ENCODE assay signal across 1 cellular context in the genomic region with DNA sequence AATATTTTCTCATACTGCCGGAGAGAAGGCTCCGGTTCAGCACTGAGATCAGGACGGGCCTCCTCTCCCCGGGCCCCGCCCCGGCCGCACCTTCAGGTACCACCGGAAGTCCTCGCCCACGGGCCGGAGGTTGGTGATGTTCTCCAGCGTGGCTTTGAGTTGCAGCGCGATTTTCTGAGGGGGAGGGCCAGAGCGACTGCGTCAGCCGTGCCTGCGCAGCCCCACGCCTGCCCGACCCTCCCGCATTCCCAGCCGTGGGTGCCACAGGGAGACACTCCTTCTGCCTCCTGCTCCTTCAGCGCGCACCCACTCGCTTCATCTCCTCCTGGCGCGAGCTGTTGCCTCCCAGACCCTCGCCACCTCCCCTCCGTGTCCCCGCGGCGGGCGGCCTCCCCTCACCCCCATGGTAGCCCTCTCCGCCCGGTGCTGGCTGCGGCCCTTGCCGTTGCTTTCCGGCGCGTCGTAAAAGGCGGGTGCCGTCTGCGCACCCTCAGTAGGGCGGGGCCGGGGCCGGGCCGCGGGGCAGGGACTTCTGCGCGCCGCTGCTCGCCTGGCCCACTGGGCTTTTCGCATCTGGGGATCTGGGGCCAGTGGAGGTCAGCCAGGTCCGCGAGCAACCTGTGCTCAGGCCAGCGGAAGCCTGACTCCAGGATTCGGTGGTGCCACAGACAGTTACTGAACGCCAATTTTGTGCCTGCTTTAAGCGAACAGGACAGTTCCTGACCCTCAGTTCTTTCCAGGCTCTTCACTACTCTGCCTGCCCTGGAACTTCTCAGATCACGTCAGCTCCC.
TF ChIP-seq lines count a peak whose summit lies in the region.

A gene (minus strand): TSS at position 464 of the 791 bp plus-strand sequence. CDS start 59 bp downstream, at position 405.

TF ChIP-seq in HepG2, 621 proteins besides CTCF, POLR2A, EP300 and RAD21 (continued from another document and continues in another):
- TF ChIP-seq, protein P1, sequence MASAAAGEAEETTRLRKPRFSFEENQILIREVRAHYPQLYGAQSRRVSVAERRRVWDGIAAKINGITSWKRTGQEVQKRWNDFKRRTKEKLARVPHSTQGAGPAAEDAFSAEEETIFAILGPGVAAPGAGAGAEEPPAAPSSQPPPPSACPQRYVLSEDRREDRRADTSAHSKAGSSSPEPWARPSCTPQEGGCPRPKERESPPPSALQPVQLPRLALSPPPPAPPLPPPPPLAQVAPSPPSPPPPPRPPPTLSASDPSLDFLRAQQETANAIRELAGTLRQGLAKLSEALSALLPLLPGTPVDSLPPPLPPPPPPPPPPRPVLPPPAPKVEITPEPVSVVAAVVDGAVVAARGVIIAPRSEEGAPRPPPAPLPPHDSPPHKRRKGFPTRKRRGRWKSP (CRISPR knock-in tag; IDR thresholded peaks at IDR 0.05), result peak; percentile 97
- TF ChIP-seq ZEB1 (IDR thresholded peaks at IDR 0.05; ENCODE audit: insufficient replicate concordance, low read depth) (peak; percentile 66), TBL1XR1 (IDR thresholded peaks at IDR 0.05; ENCODE audit: borderline replicate concordance, low read length, partially characterized antibody) (no peak), ZNF572 (CRISPR knock-in tag; IDR thresholded peaks at IDR 0.05) (0 out of 2 replicates have a peak, but pooled peaks have one; percentile 13), EED (CRISPR knock-in tag; IDR thresholded peaks at IDR 0.05) (peak; percentile 96), HOXA3 (CRISPR knock-in tag; IDR thresholded peaks at IDR 0.05) (peak; percentile 91), EZH2 (conservative IDR thresholded peaks at IDR 0.05; ENCODE audit: low read depth, low read length) (no peak), ZNF333 (CRISPR knock-in tag; IDR thresholded peaks at IDR 0.05; ENCODE audit: borderline replicate concordance) (peak; percentile 84; the same call in 1 of the 2 replicates), NCOA2 (CRISPR knock-in tag; IDR thresholded peaks at IDR 0.05) (peak; percentile 52), KLF11 (CRISPR knock-in tag; IDR thresholded peaks at IDR 0.05) (0 out of 2 replicates have a peak, but pooled peaks have one; percentile 36), KDM2A (CRISPR knock-in tag; IDR thresholded peaks at IDR 0.05; ENCODE audit: borderline replicate concordance, low read depth) (peak; percentile 94), NFE2L2 (IDR thresholded peaks at IDR 0.05; ENCODE audit: low read length) (no peak), ZNF44 (CRISPR knock-in tag; IDR thresholded peaks at IDR 0.05) (peak; percentile 71), KDM4B (CRISPR knock-in tag; IDR thresholded peaks at IDR 0.05) (peak; percentile 62; the same call in 1 of the 2 replicates), PAWR (CRISPR knock-in tag; IDR thresholded peaks at IDR 0.05; ENCODE audit: borderline replicate concordance) (no peak), SMAD3 (CRISPR knock-in tag; IDR thresholded peaks at IDR 0.05) (no peak), ZMYM2 (CRISPR knock-in tag; IDR thresholded peaks at IDR 0.05) (no peak), ZNF678 (CRISPR knock-in tag; IDR thresholded peaks at IDR 0.05) (peak; percentile 81), NFRKB (IDR thresholded peaks at IDR 0.05) (no peak), MATR3 (CRISPR knock-in tag; IDR thresholded peaks at IDR 0.05) (no peak; the same call in 1 of the 2 replicates), ASH2L (IDR thresholded peaks at IDR 0.05; ENCODE audit: insufficient read length, low read depth, low read length) (peak; percentile 82), ARID2 (CRISPR knock-in tag; IDR thresholded peaks at IDR 0.05; ENCODE audit: borderline replicate concordance) (no peak), JUND (CRISPR knock-in tag; IDR thresholded peaks at IDR 0.05) (peak; percentile 65; the same call in 1 of the 2 replicates), AGO1 (IDR thresholded peaks at IDR 0.05; ENCODE audit: low read depth, low read length, poor library complexity, severe bottlenecking) (peak; percentile 71), ZNF720 (CRISPR knock-in tag; IDR thresholded peaks at IDR 0.05) (peak; percentile 73; the same call in 1 of the 2 replicates), HOXA7 (CRISPR knock-in tag; IDR thresholded peaks at IDR 0.05) (no peak), ZNF331 (CRISPR knock-in tag; IDR thresholded peaks at IDR 0.05) (no peak; the same call in 1 of the 2 replicates)
- TF ChIP-seq, protein P2, sequence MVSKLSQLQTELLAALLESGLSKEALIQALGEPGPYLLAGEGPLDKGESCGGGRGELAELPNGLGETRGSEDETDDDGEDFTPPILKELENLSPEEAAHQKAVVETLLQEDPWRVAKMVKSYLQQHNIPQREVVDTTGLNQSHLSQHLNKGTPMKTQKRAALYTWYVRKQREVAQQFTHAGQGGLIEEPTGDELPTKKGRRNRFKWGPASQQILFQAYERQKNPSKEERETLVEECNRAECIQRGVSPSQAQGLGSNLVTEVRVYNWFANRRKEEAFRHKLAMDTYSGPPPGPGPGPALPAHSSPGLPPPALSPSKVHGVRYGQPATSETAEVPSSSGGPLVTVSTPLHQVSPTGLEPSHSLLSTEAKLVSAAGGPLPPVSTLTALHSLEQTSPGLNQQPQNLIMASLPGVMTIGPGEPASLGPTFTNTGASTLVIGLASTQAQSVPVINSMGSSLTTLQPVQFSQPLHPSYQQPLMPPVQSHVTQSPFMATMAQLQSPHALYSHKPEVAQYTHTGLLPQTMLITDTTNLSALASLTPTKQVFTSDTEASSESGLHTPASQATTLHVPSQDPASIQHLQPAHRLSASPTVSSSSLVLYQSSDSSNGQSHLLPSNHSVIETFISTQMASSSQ (IDR thresholded peaks at IDR 0.05; ENCODE audit: low read depth), result no peak
- TF ChIP-seq, protein P2 (CRISPR knock-in tag; IDR thresholded peaks at IDR 0.05; ENCODE audit: borderline replicate concordance), result peak; percentile 86; the same call in 1 of the 2 replicates
- TF ChIP-seq, protein P3, sequence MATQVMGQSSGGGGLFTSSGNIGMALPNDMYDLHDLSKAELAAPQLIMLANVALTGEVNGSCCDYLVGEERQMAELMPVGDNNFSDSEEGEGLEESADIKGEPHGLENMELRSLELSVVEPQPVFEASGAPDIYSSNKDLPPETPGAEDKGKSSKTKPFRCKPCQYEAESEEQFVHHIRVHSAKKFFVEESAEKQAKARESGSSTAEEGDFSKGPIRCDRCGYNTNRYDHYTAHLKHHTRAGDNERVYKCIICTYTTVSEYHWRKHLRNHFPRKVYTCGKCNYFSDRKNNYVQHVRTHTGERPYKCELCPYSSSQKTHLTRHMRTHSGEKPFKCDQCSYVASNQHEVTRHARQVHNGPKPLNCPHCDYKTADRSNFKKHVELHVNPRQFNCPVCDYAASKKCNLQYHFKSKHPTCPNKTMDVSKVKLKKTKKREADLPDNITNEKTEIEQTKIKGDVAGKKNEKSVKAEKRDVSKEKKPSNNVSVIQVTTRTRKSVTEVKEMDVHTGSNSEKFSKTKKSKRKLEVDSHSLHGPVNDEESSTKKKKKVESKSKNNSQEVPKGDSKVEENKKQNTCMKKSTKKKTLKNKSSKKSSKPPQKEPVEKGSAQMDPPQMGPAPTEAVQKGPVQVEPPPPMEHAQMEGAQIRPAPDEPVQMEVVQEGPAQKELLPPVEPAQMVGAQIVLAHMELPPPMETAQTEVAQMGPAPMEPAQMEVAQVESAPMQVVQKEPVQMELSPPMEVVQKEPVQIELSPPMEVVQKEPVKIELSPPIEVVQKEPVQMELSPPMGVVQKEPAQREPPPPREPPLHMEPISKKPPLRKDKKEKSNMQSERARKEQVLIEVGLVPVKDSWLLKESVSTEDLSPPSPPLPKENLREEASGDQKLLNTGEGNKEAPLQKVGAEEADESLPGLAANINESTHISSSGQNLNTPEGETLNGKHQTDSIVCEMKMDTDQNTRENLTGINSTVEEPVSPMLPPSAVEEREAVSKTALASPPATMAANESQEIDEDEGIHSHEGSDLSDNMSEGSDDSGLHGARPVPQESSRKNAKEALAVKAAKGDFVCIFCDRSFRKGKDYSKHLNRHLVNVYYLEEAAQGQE (IDR thresholded peaks at IDR 0.05; ENCODE audit: borderline replicate concordance in 1 of 2, low read depth in 1 of 2, low read length in 2 of 2), result 0 out of 4 replicates have a peak, but pooled peaks of 1 of the 2 experiments have one; percentile 14
- TF ChIP-seq, protein P4, sequence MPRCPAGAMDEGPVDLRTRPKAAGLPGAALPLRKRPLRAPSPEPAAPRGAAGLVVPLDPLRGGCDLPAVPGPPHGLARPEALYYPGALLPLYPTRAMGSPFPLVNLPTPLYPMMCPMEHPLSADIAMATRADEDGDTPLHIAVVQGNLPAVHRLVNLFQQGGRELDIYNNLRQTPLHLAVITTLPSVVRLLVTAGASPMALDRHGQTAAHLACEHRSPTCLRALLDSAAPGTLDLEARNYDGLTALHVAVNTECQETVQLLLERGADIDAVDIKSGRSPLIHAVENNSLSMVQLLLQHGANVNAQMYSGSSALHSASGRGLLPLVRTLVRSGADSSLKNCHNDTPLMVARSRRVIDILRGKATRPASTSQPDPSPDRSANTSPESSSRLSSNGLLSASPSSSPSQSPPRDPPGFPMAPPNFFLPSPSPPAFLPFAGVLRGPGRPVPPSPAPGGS (CRISPR knock-in tag; IDR thresholded peaks at IDR 0.05), result peak; percentile 85; the same call in 1 of the 2 replicates
- TF ChIP-seq, protein P5, sequence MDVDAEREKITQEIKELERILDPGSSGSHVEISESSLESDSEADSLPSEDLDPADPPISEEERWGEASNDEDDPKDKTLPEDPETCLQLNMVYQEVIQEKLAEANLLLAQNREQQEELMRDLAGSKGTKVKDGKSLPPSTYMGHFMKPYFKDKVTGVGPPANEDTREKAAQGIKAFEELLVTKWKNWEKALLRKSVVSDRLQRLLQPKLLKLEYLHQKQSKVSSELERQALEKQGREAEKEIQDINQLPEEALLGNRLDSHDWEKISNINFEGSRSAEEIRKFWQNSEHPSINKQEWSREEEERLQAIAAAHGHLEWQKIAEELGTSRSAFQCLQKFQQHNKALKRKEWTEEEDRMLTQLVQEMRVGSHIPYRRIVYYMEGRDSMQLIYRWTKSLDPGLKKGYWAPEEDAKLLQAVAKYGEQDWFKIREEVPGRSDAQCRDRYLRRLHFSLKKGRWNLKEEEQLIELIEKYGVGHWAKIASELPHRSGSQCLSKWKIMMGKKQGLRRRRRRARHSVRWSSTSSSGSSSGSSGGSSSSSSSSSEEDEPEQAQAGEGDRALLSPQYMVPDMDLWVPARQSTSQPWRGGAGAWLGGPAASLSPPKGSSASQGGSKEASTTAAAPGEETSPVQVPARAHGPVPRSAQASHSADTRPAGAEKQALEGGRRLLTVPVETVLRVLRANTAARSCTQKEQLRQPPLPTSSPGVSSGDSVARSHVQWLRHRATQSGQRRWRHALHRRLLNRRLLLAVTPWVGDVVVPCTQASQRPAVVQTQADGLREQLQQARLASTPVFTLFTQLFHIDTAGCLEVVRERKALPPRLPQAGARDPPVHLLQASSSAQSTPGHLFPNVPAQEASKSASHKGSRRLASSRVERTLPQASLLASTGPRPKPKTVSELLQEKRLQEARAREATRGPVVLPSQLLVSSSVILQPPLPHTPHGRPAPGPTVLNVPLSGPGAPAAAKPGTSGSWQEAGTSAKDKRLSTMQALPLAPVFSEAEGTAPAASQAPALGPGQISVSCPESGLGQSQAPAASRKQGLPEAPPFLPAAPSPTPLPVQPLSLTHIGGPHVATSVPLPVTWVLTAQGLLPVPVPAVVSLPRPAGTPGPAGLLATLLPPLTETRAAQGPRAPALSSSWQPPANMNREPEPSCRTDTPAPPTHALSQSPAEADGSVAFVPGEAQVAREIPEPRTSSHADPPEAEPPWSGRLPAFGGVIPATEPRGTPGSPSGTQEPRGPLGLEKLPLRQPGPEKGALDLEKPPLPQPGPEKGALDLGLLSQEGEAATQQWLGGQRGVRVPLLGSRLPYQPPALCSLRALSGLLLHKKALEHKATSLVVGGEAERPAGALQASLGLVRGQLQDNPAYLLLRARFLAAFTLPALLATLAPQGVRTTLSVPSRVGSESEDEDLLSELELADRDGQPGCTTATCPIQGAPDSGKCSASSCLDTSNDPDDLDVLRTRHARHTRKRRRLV (CRISPR knock-in tag; IDR thresholded peaks at IDR 0.05), result no peak
- TF ChIP-seq, protein P6, sequence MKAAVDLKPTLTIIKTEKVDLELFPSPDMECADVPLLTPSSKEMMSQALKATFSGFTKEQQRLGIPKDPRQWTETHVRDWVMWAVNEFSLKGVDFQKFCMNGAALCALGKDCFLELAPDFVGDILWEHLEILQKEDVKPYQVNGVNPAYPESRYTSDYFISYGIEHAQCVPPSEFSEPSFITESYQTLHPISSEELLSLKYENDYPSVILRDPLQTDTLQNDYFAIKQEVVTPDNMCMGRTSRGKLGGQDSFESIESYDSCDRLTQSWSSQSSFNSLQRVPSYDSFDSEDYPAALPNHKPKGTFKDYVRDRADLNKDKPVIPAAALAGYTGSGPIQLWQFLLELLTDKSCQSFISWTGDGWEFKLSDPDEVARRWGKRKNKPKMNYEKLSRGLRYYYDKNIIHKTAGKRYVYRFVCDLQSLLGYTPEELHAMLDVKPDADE (CRISPR knock-in tag; IDR thresholded peaks at IDR 0.05), result 0 out of 2 replicates have a peak, but pooled peaks have one; percentile 57
